11 cellular contexts compared by ENCODE assay signal in genomic region chr4:73450398-73451004, GRCh38. TPM values are rescaled to one million over a fixed set of nuclear protein-coding genes. Genes with fewer than 3 reads are reported as not detected.
DNase-seq lines count a peak whose midpoint lies in the region; ATAC-seq and TF ChIP-seq lines count a peak whose summit lies in the region.
"Had no signal": no experiment of that assay in that cellular context is flagged by ENCODE, and none has a peak within 500 bp of the region (broad histone marks: within the 10 kb centered on the region; RNA-seq: fewer than 3 reads in every experiment).

No MANE protein-coding gene starts in this region.

- no peaks in the 10 kb centered on the region for H3K4me1 ChIP-seq in BE2C
- H3K4me1 ChIP-seq: uterus had no signal

- peaks cover 54% of the 10 kb centered on the region for H3K4me1 Mint-ChIP-seq in WTC11
- H3K4me1 Mint-ChIP-seq in activated CD4-positive, alpha-beta memory T cell treated with anti-CD3 and anti-CD28 coated beads, Interleukin-2, amount 10 ng/mL, durations not matched to agents 7 days and 5 days: no peaks in the 10 kb centered on the region
- no peaks in the 10 kb centered on the region for H3K4me1 Mint-ChIP-seq in stimulated activated memory B cell treated with anti-CD40 and anti-IgM and Interleukin-4, amounts not matched to agents 10 μg/mL and 1 μg/mL and 100 μg/mL, for 72 hours

- POLR2A ChIA-PET in WTC11 (lab: Charles Lee): no interaction called here
- POLR2A ChIA-PET in activated CD4-positive, alpha-beta memory T cell treated with anti-CD3 and anti-CD28 coated beads, Interleukin-2, amount 10 ng/mL, durations not matched to agents 7 days and 5 days (lab: Charles Lee): no interaction called here

- no peak for TF ChIP-seq CTCF in BE2C (IDR thresholded peaks at IDR 0.05; ENCODE audit: low read depth, low read length)
- no peak for TF ChIP-seq CTCF in WTC11 (IDR thresholded peaks at IDR 0.05)

- peak; percentile 46 for ATAC-seq in WTC11
- no peak for ATAC-seq in GM21447 (IDR thresholded peaks at IDR 0.05; ENCODE audit: unreplicated experiment)
- ATAC-seq in stimulated activated memory B cell treated with anti-CD40 and anti-IgM and Interleukin-4, amounts not matched to agents 10 μg/mL and 1 μg/mL and 100 μg/mL, for 72 hours: no peak

- H3K36me3 Mint-ChIP-seq in WTC11: no peaks in the 10 kb centered on the region
- no peaks in the 10 kb centered on the region for H3K36me3 Mint-ChIP-seq in activated CD4-positive, alpha-beta memory T cell treated with anti-CD3 and anti-CD28 coated beads, Interleukin-2, amount 10 ng/mL, durations not matched to agents 7 days and 5 days (ENCODE audit: low read depth)
- H3K36me3 Mint-ChIP-seq in stimulated activated memory B cell treated with anti-CD40 and anti-IgM and Interleukin-4, amounts not matched to agents 10 μg/mL and 1 μg/mL and 100 μg/mL, for 72 hours: no peaks in the 10 kb centered on the region

- H3K27ac Mint-ChIP-seq in WTC11: no peak overlapping the region
- no peak overlapping the region for H3K27ac Mint-ChIP-seq in activated CD4-positive, alpha-beta memory T cell treated with anti-CD3 and anti-CD28 coated beads, Interleukin-2, amount 10 ng/mL, durations not matched to agents 7 days and 5 days
- H3K27ac Mint-ChIP-seq in stimulated activated memory B cell treated with anti-CD40 and anti-IgM and Interleukin-4, amounts not matched to agents 10 μg/mL and 1 μg/mL and 100 μg/mL, for 72 hours: no peak overlapping the region
- H3K27ac Mint-ChIP-seq: dendritic cell treated with granulocyte-macrophage colony-stimulating factor and Interleukin-4, amounts not matched to agents 40 ng/mL and 50 ng/mL, for 4 days had no signal

- H3K27me3 ChIP-seq in BE2C: 0 out of 2 replicates have a peak, but pooled peaks cover 3% of the 10 kb centered on the region
- H3K27me3 ChIP-seq: uterus had no signal

- H3K4me3 ChIP-seq in BE2C (ENCODE audit: low read depth, low read length): no peak overlapping the region
- H3K4me3 ChIP-seq: uterus had no signal

- H3K9me3 ChIP-seq in BE2C: no peaks in the 10 kb centered on the region
- H3K9me3 ChIP-seq: uterus had no signal

- H3K4me3 Mint-ChIP-seq in WTC11: peak overlapping the region; percentile 36; the same call in 1 of the 2 replicates
- no peak overlapping the region for H3K4me3 Mint-ChIP-seq in activated CD4-positive, alpha-beta memory T cell treated with anti-CD3 and anti-CD28 coated beads, Interleukin-2, amount 10 ng/mL, durations not matched to agents 7 days and 5 days
- no peak overlapping the region for H3K4me3 Mint-ChIP-seq in stimulated activated memory B cell treated with anti-CD40 and anti-IgM and Interleukin-4, amounts not matched to agents 10 μg/mL and 1 μg/mL and 100 μg/mL, for 72 hours
- H3K4me3 Mint-ChIP-seq: dendritic cell treated with granulocyte-macrophage colony-stimulating factor and Interleukin-4, amounts not matched to agents 40 ng/mL and 50 ng/mL, for 4 days had no signal

- H3K9me3 Mint-ChIP-seq in WTC11: no peaks in the 10 kb centered on the region
- no peaks in the 10 kb centered on the region for H3K9me3 Mint-ChIP-seq in activated CD4-positive, alpha-beta memory T cell treated with anti-CD3 and anti-CD28 coated beads, Interleukin-2, amount 10 ng/mL, durations not matched to agents 7 days and 5 days
- no peaks in the 10 kb centered on the region for H3K9me3 Mint-ChIP-seq in stimulated activated memory B cell treated with anti-CD40 and anti-IgM and Interleukin-4, amounts not matched to agents 10 μg/mL and 1 μg/mL and 100 μg/mL, for 72 hours
- H3K9me3 Mint-ChIP-seq: dendritic cell treated with granulocyte-macrophage colony-stimulating factor and Interleukin-4, amounts not matched to agents 40 ng/mL and 50 ng/mL, for 4 days had no signal

- H3K27me3 Mint-ChIP-seq in WTC11 (ENCODE audit: low read depth): peaks cover 53% of the 10 kb centered on the region
- H3K27me3 Mint-ChIP-seq in activated CD4-positive, alpha-beta memory T cell treated with anti-CD3 and anti-CD28 coated beads, Interleukin-2, amount 10 ng/mL, durations not matched to agents 7 days and 5 days: peaks cover 5% of the 10 kb centered on the region
- no peaks in the 10 kb centered on the region for H3K27me3 Mint-ChIP-seq in stimulated activated memory B cell treated with anti-CD40 and anti-IgM and Interleukin-4, amounts not matched to agents 10 μg/mL and 1 μg/mL and 100 μg/mL, for 72 hours
- H3K27me3 Mint-ChIP-seq: dendritic cell treated with granulocyte-macrophage colony-stimulating factor and Interleukin-4, amounts not matched to agents 40 ng/mL and 50 ng/mL, for 4 days had no signal

- no peaks in the 10 kb centered on the region for H3K36me3 ChIP-seq in BE2C
- H3K36me3 ChIP-seq: uterus had no signal

- CTCF ChIA-PET in WTC11 (lab: Charles Lee): interaction anchor here (0.7 to 1.6 kb wide), 2 partner anchors 109 to 123 kb away, joined by 3 to 11 read pairs; no protein-coding TSS in a partner anchor
- CTCF ChIA-PET in activated CD4-positive, alpha-beta memory T cell treated with anti-CD3 and anti-CD28 coated beads, Interleukin-2, amount 10 ng/mL, durations not matched to agents 7 days and 5 days (lab: Charles Lee): no interaction called here

- DNase-seq in BE2C (peak; percentile 37), NCI-H1105 treated with DMSO at 0.1 percent for 48 hours (lab: John Stamatoyannopoulos, UW) (peak; percentile 73), WTC11 (ENCODE audit: low spot score) (peak; percentile 18), iPS-NIHi7 (ENCODE audit: extremely low spot score) (peak; percentile 15), OCI-M1 (lab: John Stamatoyannopoulos, UW) (no peak)
- DNase-seq in activated CD4-positive, alpha-beta memory T cell treated with anti-CD3 and anti-CD28 coated beads, Interleukin-2, amount 10 ng/mL, durations not matched to agents 7 days and 5 days: no peak
- DNase-seq: T-helper 1 cell, uterus had no signal

TF ChIP-seq in WTC11, 78 proteins besides CTCF, POLR2A, EP300 and RAD21 (continues in another document):
- TF ChIP-seq ZNF263 (CRISPR knock-in tag; IDR thresholded peaks at IDR 0.05; ENCODE audit: low read depth) (no peak), FOXJ3 (CRISPR knock-in tag; IDR thresholded peaks at IDR 0.05; ENCODE audit: borderline replicate concordance) (no peak), ATF2 (CRISPR knock-in tag; IDR thresholded peaks at IDR 0.05; ENCODE audit: borderline replicate concordance, low read depth) (no peak), SOX15 (CRISPR knock-in tag; IDR thresholded peaks at IDR 0.05) (no peak), GRHL2 (CRISPR knock-in tag; IDR thresholded peaks at IDR 0.05; ENCODE audit: insufficient replicate concordance, severe bottlenecking) (no peak), FOXK1 (CRISPR knock-in tag; IDR thresholded peaks at IDR 0.05) (0 out of 2 replicates have a peak, but pooled peaks have one; percentile 13), ETV6 (CRISPR knock-in tag; IDR thresholded peaks at IDR 0.05) (peak; percentile 45; the same call in 1 of the 2 replicates), ESRRA (CRISPR knock-in tag; IDR thresholded peaks at IDR 0.05; ENCODE audit: borderline replicate concordance) (no peak), E2F5 (CRISPR knock-in tag; IDR thresholded peaks at IDR 0.05) (no peak), ZNF232 (CRISPR knock-in tag; IDR thresholded peaks at IDR 0.05) (no peak), FOXP1 (CRISPR knock-in tag; IDR thresholded peaks at IDR 0.05; ENCODE audit: borderline replicate concordance) (no peak), TCF7 (CRISPR knock-in tag; IDR thresholded peaks at IDR 0.05; ENCODE audit: low read depth) (no peak), GABPB1 (CRISPR knock-in tag; IDR thresholded peaks at IDR 0.05) (peak; percentile 17; the same call in 1 of the 2 replicates), ZNF317 (CRISPR knock-in tag; IDR thresholded peaks at IDR 0.05; ENCODE audit: borderline replicate concordance, low read depth) (no peak), SP1 (CRISPR knock-in tag; conservative IDR thresholded peaks at IDR 0.05) (0 out of 2 replicates have a peak, but pooled peaks have one; percentile 25), NR2C2 (CRISPR knock-in tag; IDR thresholded peaks at IDR 0.05) (no peak), NFATC4 (CRISPR knock-in tag; IDR thresholded peaks at IDR 0.05) (no peak), ZNF138 (CRISPR knock-in tag; conservative IDR thresholded peaks at IDR 0.05) (no peak), HMGA2 (CRISPR knock-in tag; IDR thresholded peaks at IDR 0.05) (no peak), ZNF671 (CRISPR knock-in tag; IDR thresholded peaks at IDR 0.05) (no peak)

RNA-seq across cellular contexts. Expression of gene AFP, which starts 14.5 kb away (rescaled TPM):
- polyA plus RNA-seq in BE2C (2012; ENCODE audit: insufficient read depth, insufficient read length, low read depth): not detected
- total RNA-seq in WTC11 (2021): 1.1 to 1.8 TPM (median 1.8 TPM) in 3 replicates
- not detected for total RNA-seq in activated CD4-positive, alpha-beta memory T cell treated with anti-CD3 and anti-CD28 coated beads, Interleukin-2, amount 10 ng/mL, durations not matched to agents 7 days and 5 days
- total RNA-seq: uterus had no signal

RNA-seq across cellular contexts. Expression of gene AFM, which starts 31.0 kb away (rescaled TPM):
- 0.22 TPM for polyA plus RNA-seq in BE2C (2012; ENCODE audit: insufficient read depth, insufficient read length, low read depth)
- not detected in 3 replicates for total RNA-seq in WTC11 (2021)
- not detected for total RNA-seq in activated CD4-positive, alpha-beta memory T cell treated with anti-CD3 and anti-CD28 coated beads, Interleukin-2, amount 10 ng/mL, durations not matched to agents 7 days and 5 days

RNA-seq across cellular contexts. Expression of gene ALB, which starts 46.4 kb away (rescaled TPM):
- polyA plus RNA-seq in BE2C (2012; ENCODE audit: insufficient read depth, insufficient read length, low read depth): not detected
- total RNA-seq in WTC11 (2021): 23.4 to 35.4 TPM (median 27.4 TPM) in 3 replicates
- not detected for total RNA-seq in activated CD4-positive, alpha-beta memory T cell treated with anti-CD3 and anti-CD28 coated beads, Interleukin-2, amount 10 ng/mL, durations not matched to agents 7 days and 5 days

Comparison
In these comparisons a context has a peak if more than half of its experiments do, and no peak if none do; other contexts are left out.
1. DNase-seq: peak in BE2C (single experiment), NCI-H1105 treated with DMSO at 0.1 percent for 48 hours (single experiment), WTC11 (single experiment) and iPS-NIHi7 (single experiment); none in activated CD4-positive, alpha-beta memory T cell treated with anti-CD3 and anti-CD28 coated beads, Interleukin-2, amount 10 ng/mL, durations not matched to agents 7 days and 5 days (single experiment) and OCI-M1 (single experiment).
2. RNA of gene ALB, which starts 46.4 kb away (total RNA-seq): 23.4 to 35.4 TPM in WTC11; not detected in activated CD4-positive, alpha-beta memory T cell treated with anti-CD3 and anti-CD28 coated beads, Interleukin-2, amount 10 ng/mL, durations not matched to agents 7 days and 5 days; every median in the first group is over 10 times any median in the second.